ENCODE assay signal across 8 cellular contexts in genomic region chr16:85275533-85276249, GRCh38.
DNase-seq lines count a peak whose midpoint lies in the region; ATAC-seq lines count a peak whose summit lies in the region.

No MANE protein-coding gene starts in this region.

- DNase-seq in AG08396 (ENCODE audit: low spot score) = peak; percentile 91
- peak; percentile 92 for DNase-seq in GM19238 (ENCODE audit: insufficient read length, low spot score)
- peak; percentile 51 for DNase-seq in NCI-H524 treated with DMSO at 0.1 percent for 48 hours (lab: John Stamatoyannopoulos, UW)
- DNase-seq in activated CD8-positive, alpha-beta T cell treated with anti-CD3 and anti-CD28 coated beads, Interleukin-2, amount 10 ng/mL, durations not matched to agents 7 days and 5 days = peak; percentile 80
- peak; percentile 58 for DNase-seq in effector CD8-positive, alpha-beta T cell (lab: John Stamatoyannopoulos, UW)
- peak; percentile 54 to 81 for DNase-seq in memory B cell (ENCODE audit: low spot score in 2 of 2)
- peak; percentile 26 to 50 for DNase-seq in stimulated activated CD8-positive, alpha-beta memory T cell treated with anti-CD3 and anti-CD28 coated beads, Interleukin-2, amount 100 ng/mL, for 1 hour (ENCODE audit: low read depth in 2 of 2)

- no peak overlapping the region for H3K4me3 Mint-ChIP-seq in activated CD8-positive, alpha-beta T cell treated with anti-CD3 and anti-CD28 coated beads, Interleukin-2, amount 10 ng/mL, durations not matched to agents 7 days and 5 days
- H3K4me3 Mint-ChIP-seq in memory B cell = no peak overlapping the region

- H3K4me1 Mint-ChIP-seq in activated CD8-positive, alpha-beta T cell treated with anti-CD3 and anti-CD28 coated beads, Interleukin-2, amount 10 ng/mL, durations not matched to agents 7 days and 5 days (ENCODE audit: low read depth) = no peaks in the 10 kb centered on the region
- no peaks in the 10 kb centered on the region for H3K4me1 Mint-ChIP-seq in memory B cell

- CTCF ChIA-PET in activated CD8-positive, alpha-beta T cell treated with anti-CD3 and anti-CD28 coated beads, Interleukin-2, amount 10 ng/mL, durations not matched to agents 7 days and 5 days (lab: Charles Lee) = interaction anchor here (0.7 to 3.1 kb wide), 10 partner anchors 10 to 340 kb away, joined by 3 to 25 read pairs (median 4); no protein-coding TSS in a partner anchor

- POLR2A ChIA-PET in activated CD8-positive, alpha-beta T cell treated with anti-CD3 and anti-CD28 coated beads, Interleukin-2, amount 10 ng/mL, durations not matched to agents 7 days and 5 days (lab: Charles Lee) = no interaction called here

- ATAC-seq in activated CD8-positive, alpha-beta T cell treated with anti-CD3 and anti-CD28 coated beads, Interleukin-2, amount 10 ng/mL, durations not matched to agents 7 days and 5 days = peak; percentile 92
- ATAC-seq in memory B cell (ENCODE audit: low read depth) (peak; percentile 78), GM19023 (IDR thresholded peaks at IDR 0.05; ENCODE audit: unreplicated experiment) (no peak)

- H3K36me3 Mint-ChIP-seq in activated CD8-positive, alpha-beta T cell treated with anti-CD3 and anti-CD28 coated beads, Interleukin-2, amount 10 ng/mL, durations not matched to agents 7 days and 5 days (ENCODE audit: low read depth) = no peaks in the 10 kb centered on the region
- peaks cover 3% of the 10 kb centered on the region for H3K36me3 Mint-ChIP-seq in memory B cell

- H3K27me3 Mint-ChIP-seq in activated CD8-positive, alpha-beta T cell treated with anti-CD3 and anti-CD28 coated beads, Interleukin-2, amount 10 ng/mL, durations not matched to agents 7 days and 5 days (ENCODE audit: low read depth) = no peaks in the 10 kb centered on the region
- H3K27me3 Mint-ChIP-seq in memory B cell = peaks cover 5% of the 10 kb centered on the region

- no peaks in the 10 kb centered on the region for H3K9me3 Mint-ChIP-seq in activated CD8-positive, alpha-beta T cell treated with anti-CD3 and anti-CD28 coated beads, Interleukin-2, amount 10 ng/mL, durations not matched to agents 7 days and 5 days (ENCODE audit: insufficient read depth)
- no peaks in the 10 kb centered on the region for H3K9me3 Mint-ChIP-seq in memory B cell

- H3K27ac Mint-ChIP-seq in activated CD8-positive, alpha-beta T cell treated with anti-CD3 and anti-CD28 coated beads, Interleukin-2, amount 10 ng/mL, durations not matched to agents 7 days and 5 days = no peak overlapping the region
- no peak overlapping the region for H3K27ac Mint-ChIP-seq in memory B cell

Comparison
In these comparisons a context has a peak if more than half of its experiments do, and no peak if none do; other contexts are left out.
1. DNase-seq: peak in every context shown above with its lines; median percentile 92 in GM19238; 91 in AG08396; 80 in activated CD8-positive, alpha-beta T cell treated with anti-CD3 and anti-CD28 coated beads, Interleukin-2, amount 10 ng/mL, durations not matched to agents 7 days and 5 days; 68 in memory B cell; 58 in effector CD8-positive, alpha-beta T cell; 51 in NCI-H524 treated with DMSO at 0.1 percent for 48 hours; 38 in stimulated activated CD8-positive, alpha-beta memory T cell treated with anti-CD3 and anti-CD28 coated beads, Interleukin-2, amount 100 ng/mL, for 1 hour.